1 cellular context compared by ENCODE assay signal in genomic region chr3:194130807-194131589, GRCh38.
TF ChIP-seq lines count a peak whose summit lies in the region.

No MANE protein-coding gene starts in this region.

TF ChIP-seq in HepG2, 621 proteins besides CTCF, POLR2A, EP300 and RAD21 (continued from another document and continues in another):
- TF ChIP-seq ARID4A (CRISPR knock-in tag; IDR thresholded peaks at IDR 0.05; ENCODE audit: borderline replicate concordance) = peak; percentile 42; the same call in 1 of the 2 replicates
- no peak for TF ChIP-seq RBAK (CRISPR knock-in tag; IDR thresholded peaks at IDR 0.05)
- no peak for TF ChIP-seq ATF7-NPFF (CRISPR knock-in tag; IDR thresholded peaks at IDR 0.05; ENCODE audit: low read depth)
- peak; percentile 29; the same call in 1 of the 2 replicates for TF ChIP-seq ATF1 (CRISPR knock-in tag; IDR thresholded peaks at IDR 0.05)
- TF ChIP-seq ZSCAN30 (CRISPR knock-in tag; IDR thresholded peaks at IDR 0.05) = no peak
- peak; percentile 49; the same call in 1 of the 2 replicates for TF ChIP-seq MIXL1 (CRISPR knock-in tag; IDR thresholded peaks at IDR 0.05)
- no peak for TF ChIP-seq MXI1 (IDR thresholded peaks at IDR 0.05; ENCODE audit: borderline replicate concordance, low read depth, low read length)
- TF ChIP-seq MXD1 (CRISPR knock-in tag; IDR thresholded peaks at IDR 0.05) = no peak
- peak; percentile 80 for TF ChIP-seq ARID5B (CRISPR knock-in tag; IDR thresholded peaks at IDR 0.05)
- no peak for TF ChIP-seq GATA4 (IDR thresholded peaks at IDR 0.05; ENCODE audit: borderline replicate concordance, low read depth)
- no peak for TF ChIP-seq BRD4 (CRISPR knock-in tag; IDR thresholded peaks at IDR 0.05)
- no peak for TF ChIP-seq ISX (CRISPR knock-in tag; conservative IDR thresholded peaks at IDR 0.05)
- peak; percentile 76 for TF ChIP-seq HDAC1 (CRISPR knock-in tag; IDR thresholded peaks at IDR 0.05)
- peak; percentile 87 for TF ChIP-seq CBFB (CRISPR knock-in tag; IDR thresholded peaks at IDR 0.05)
- TF ChIP-seq AHDC1 (CRISPR knock-in tag; IDR thresholded peaks at IDR 0.05; ENCODE audit: borderline replicate concordance) = peak; percentile 81; the same call in 1 of the 2 replicates
- TF ChIP-seq KMT2B (CRISPR knock-in tag; IDR thresholded peaks at IDR 0.05) = peak; percentile 6; the same call in 1 of the 2 replicates
- no peak for TF ChIP-seq SOX6 (IDR thresholded peaks at IDR 0.05)
- TF ChIP-seq SOX6 (CRISPR knock-in tag; IDR thresholded peaks at IDR 0.05) = peak; percentile 88
- TF ChIP-seq STAT5B (CRISPR knock-in tag; IDR thresholded peaks at IDR 0.05) = no peak
- TF ChIP-seq FOXO1 (CRISPR knock-in tag; IDR thresholded peaks at IDR 0.05) = 0 out of 2 replicates have a peak, but pooled peaks have one; percentile 44
- no peak for TF ChIP-seq SMC3 (IDR thresholded peaks at IDR 0.05; ENCODE audit: low read length)
- TF ChIP-seq FOXK2 (IDR thresholded peaks at IDR 0.05) = no peak
- TF ChIP-seq MEIS2 (CRISPR knock-in tag; IDR thresholded peaks at IDR 0.05) = no peak
- no peak for TF ChIP-seq GPBP1L1 (CRISPR knock-in tag; IDR thresholded peaks at IDR 0.05)
- no peak for TF ChIP-seq RAD51 (IDR thresholded peaks at IDR 0.05; ENCODE audit: borderline replicate concordance)
- TF ChIP-seq ZNF614 (CRISPR knock-in tag; IDR thresholded peaks at IDR 0.05; ENCODE audit: borderline replicate concordance) = peak; percentile 26; the same call in 1 of the 2 replicates
- no peak for TF ChIP-seq MTERF4 (CRISPR knock-in tag; IDR thresholded peaks at IDR 0.05)
- no peak for TF ChIP-seq ZNF598 (CRISPR knock-in tag; IDR thresholded peaks at IDR 0.05; ENCODE audit: borderline replicate concordance)
- no peak for TF ChIP-seq PBX2 (CRISPR knock-in tag; IDR thresholded peaks at IDR 0.05)
- TF ChIP-seq SOX5 (CRISPR knock-in tag; IDR thresholded peaks at IDR 0.05; ENCODE audit: borderline replicate concordance) = peak; percentile 77
- no peak for TF ChIP-seq REL (CRISPR knock-in tag; conservative IDR thresholded peaks at IDR 0.05)
- TF ChIP-seq ZBED4 (CRISPR knock-in tag; IDR thresholded peaks at IDR 0.05; ENCODE audit: borderline replicate concordance) = 0 out of 2 replicates have a peak, but pooled peaks have one; percentile 37
